In the genomic region with DNA sequence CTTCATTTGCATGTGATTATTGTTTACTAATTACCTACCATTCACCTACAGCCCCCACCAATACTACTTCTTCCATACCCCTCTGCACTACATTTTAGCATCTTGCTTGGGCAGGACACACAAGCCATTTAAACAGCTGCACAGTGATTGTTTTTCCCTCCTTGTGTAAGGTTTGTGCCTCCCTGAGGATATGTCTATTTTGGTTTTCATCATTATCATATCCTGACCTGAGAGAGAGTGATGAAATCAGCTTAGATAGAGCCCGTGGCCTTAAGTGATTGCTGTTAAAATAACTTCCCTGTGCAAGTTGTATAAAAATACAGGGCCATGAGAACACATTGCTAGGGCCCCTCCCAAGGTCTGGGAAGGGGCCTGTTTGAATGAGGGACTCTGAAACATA, we compare ENCODE assay signal across 14 cellular contexts.
DNase-seq lines count a peak whose midpoint lies in the region; ATAC-seq and TF ChIP-seq lines count a peak whose summit lies in the region.
"Had no signal": no experiment of that assay in that cellular context is flagged by ENCODE, and none has a peak within 500 bp of the region (broad histone marks: within the 10 kb centered on the region; RNA-seq: fewer than 3 reads in every experiment).

No MANE protein-coding gene starts in this region.

- H3K27me3 Mint-ChIP-seq in nephron progenitor cell (ENCODE audit: low read depth, poor library complexity), result no peaks in the 10 kb centered on the region

- H3K27ac Mint-ChIP-seq in nephron progenitor cell, result peak overlapping the region; percentile 61
- H3K27ac Mint-ChIP-seq: CD4-positive, alpha-beta T cell; GM23338 had no signal

- peaks cover 14% of the 10 kb centered on the region for H3K4me1 Mint-ChIP-seq in nephron progenitor cell

- no peak overlapping the region for H3K4me3 Mint-ChIP-seq in nephron progenitor cell
- H3K4me3 Mint-ChIP-seq: CD4-positive, alpha-beta T cell; GM23338 had no signal

- intact Hi-C loops in left ventricle myocardium superior (cut with micrococcal nuclease) (no loop called here), left cardiac atrium (cut with DNase I) (no loop called here)

- DNase-seq in NOMO-1 treated with DMSO at 0.1 percent for 48 hours (lab: John Stamatoyannopoulos, UW; ENCODE audit: unreplicated experiment), result peak; percentile 34
- no peak for DNase-seq in NOMO-1 treated with dmso at 0.1 percent for 144 hours (lab: John Stamatoyannopoulos, UW; ENCODE audit: unreplicated experiment)
- DNase-seq in left ventricle myocardium superior, result no peak
- DNase-seq in left cardiac atrium, result no peak
- DNase-seq in nephron progenitor cell, result no peak
- no peak for DNase-seq in NCI-H748 treated with DMSO at 0.1 percent for 48 hours (lab: John Stamatoyannopoulos, UW)
- DNase-seq: AML-193; Caco-2; CD4-positive, alpha-beta T cell had no signal

- peaks cover 29% of the 10 kb centered on the region for H3K36me3 Mint-ChIP-seq in nephron progenitor cell (ENCODE audit: low read depth)

- H3K9me3 Mint-ChIP-seq in nephron progenitor cell, result peaks cover 26% of the 10 kb centered on the region
- H3K9me3 Mint-ChIP-seq: GM23338 had no signal

- TF ChIP-seq CTCF in nephron progenitor cell (IDR thresholded peaks at IDR 0.05), result no peak

- ATAC-seq in left ventricle myocardium superior (peak; percentile 7), left cardiac atrium (no peak), GM21529 (IDR thresholded peaks at IDR 0.05; ENCODE audit: unreplicated experiment) (no peak)
- ATAC-seq: A549, HCT116, HepG2 had no signal
